ENCODE assay signal across 8 cellular contexts in the genomic region with DNA sequence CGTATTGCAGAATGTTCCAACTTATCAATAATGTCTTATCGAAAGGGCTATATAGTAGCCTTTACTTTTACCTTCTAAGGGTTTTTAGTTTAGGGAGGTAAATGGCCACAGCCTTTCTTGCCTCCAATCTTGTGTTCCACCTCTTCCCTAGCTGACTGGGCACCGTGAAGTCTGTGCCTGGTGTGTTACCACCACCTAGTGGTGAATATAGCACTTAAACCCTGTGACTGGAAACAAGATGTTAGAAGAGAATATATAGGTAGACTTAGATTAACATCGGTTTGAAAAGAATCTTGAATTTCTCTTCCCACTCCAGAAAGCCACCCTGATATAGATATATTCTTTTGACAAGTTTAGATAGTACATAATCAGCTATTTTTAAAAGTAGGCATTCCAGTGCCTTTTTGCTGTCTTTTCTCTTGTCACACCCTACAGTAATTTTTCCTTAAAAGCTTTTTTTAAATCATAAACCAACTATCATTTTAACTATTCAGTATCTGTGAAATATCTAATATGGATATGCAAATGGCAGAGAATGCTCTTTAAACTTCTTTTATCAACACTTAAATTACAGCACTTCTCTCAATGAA. TPM values are rescaled to one million over a fixed set of nuclear protein-coding genes. Genes with fewer than 3 reads are reported as not detected.
A peak's percentile ranks its signal among the peaks of the same experiment; 100 is the strongest.
DNase-seq lines count a peak whose midpoint lies in the region; ATAC-seq, FAIRE-seq and TF ChIP-seq lines count a peak whose summit lies in the region.

No MANE protein-coding gene starts in this region.

- TF ChIP-seq CTCF in coronary artery (IDR thresholded peaks at IDR 0.05) (peak; percentile 76), liver (IDR thresholded peaks at IDR 0.05; ENCODE audit: low read depth, low read length, missing input control) (peak; percentile 81)

- peak; percentile 100 for TF ChIP-seq RAD21 in liver (IDR thresholded peaks at IDR 0.05)

- H3K27ac ChIP-seq in coronary artery (no peak overlapping the region), liver (ENCODE audit: low read depth in 1 of 2, low read length in 2 of 2) (no peak overlapping the region)

- ATAC-seq in HG02885 (IDR thresholded peaks at IDR 0.05; ENCODE audit: poor library complexity, unreplicated experiment) = peak; percentile 98

- H3K9me3 ChIP-seq in liver (ENCODE audit: control insufficient read depth in 4 of 4, low read length in 3 of 4) = no peaks in the 10 kb centered on the region

- H3K36me3 ChIP-seq in liver (ENCODE audit: control insufficient read depth in 4 of 4, insufficient read depth in 3 of 4, low read depth in 1 of 4, low read length in 3 of 4) = no peaks in the 10 kb centered on the region

- peak; percentile 84 for DNase-seq in AG20443 (ENCODE audit: low spot score)
- peak; percentile 44 for DNase-seq in GM18507 (ENCODE audit: extremely low spot score, insufficient read length, low read depth)
- peak; percentile 7 to 40 for DNase-seq in NCI-H1930 (lab: John Stamatoyannopoulos, UW)
- DNase-seq in activated CD4-positive, CD25-positive, alpha-beta regulatory T cell treated with anti-CD3 and anti-CD28 coated beads, Interleukin-2, amount 50 U/mL, for 16 hours (ENCODE audit: low read depth, low spot score) = peak; percentile 9
- DNase-seq in coronary artery (ENCODE audit: low spot score) = no peak
- peak; percentile 4 for DNase-seq in stimulated activated CD8-positive, alpha-beta memory T cell treated with anti-CD3 and anti-CD28 coated beads, Interleukin-12 subunit alpha, Interleukin-12 subunit beta, amount 100 ng/mL, for 4 hours (ENCODE audit: low read depth)

- H3K4me1 ChIP-seq in liver (ENCODE audit: control insufficient read depth in 4 of 4, insufficient read depth in 4 of 4, low read length in 3 of 4) = peaks cover 7 to 36% (median 30%) of the 10 kb centered on the region in 4 donors

- H3K4me3 ChIP-seq in coronary artery = no peak overlapping the region
- H3K4me3 ChIP-seq in liver (ENCODE audit: low read depth in 1 of 3, low read length in 3 of 3) = no peak overlapping the region

- FAIRE-seq in GM18507 (lab: Jason Lieb, UNC) = peak; percentile 91

- H3K27me3 ChIP-seq in liver (ENCODE audit: control insufficient read depth in 4 of 4, insufficient read depth in 4 of 4, low read length in 3 of 4) = no peaks in the 10 kb centered on the region

- H3K9ac ChIP-seq in liver (ENCODE audit: low read depth in 1 of 2, low read length in 2 of 2) = no peak overlapping the region

- WGBS in liver = 23% methylated on average over 4 of the region's 4 CpGs

TF ChIP-seq in liver, 16 proteins besides CTCF, POLR2A, EP300 and RAD21:
- TF ChIP-seq RXRA (IDR thresholded peaks at IDR 0.05) = peak; percentile 9 to 28
- TF ChIP-seq FOXA2 (IDR thresholded peaks at IDR 0.05) = no peak

RNA-seq across cellular contexts. Expression of gene ADH7, which starts 27.8 kb away (rescaled TPM):
- under 1 TPM in 1 of 2 donors, not detected in 1; under 0.01 TPM for total RNA-seq in liver
- polyA plus RNA-seq in liver = not detected

RNA-seq across cellular contexts. Expression of gene C4orf17, which starts 47.9 kb away (rescaled TPM):
- total RNA-seq in liver = not detected
- not detected for polyA plus RNA-seq in liver
